ENCODE assay signal across 1 cellular context in genomic region chr2:32356735-32357544, GRCh38.
TF ChIP-seq lines count a peak whose summit lies in the region.

A gene with protein sequence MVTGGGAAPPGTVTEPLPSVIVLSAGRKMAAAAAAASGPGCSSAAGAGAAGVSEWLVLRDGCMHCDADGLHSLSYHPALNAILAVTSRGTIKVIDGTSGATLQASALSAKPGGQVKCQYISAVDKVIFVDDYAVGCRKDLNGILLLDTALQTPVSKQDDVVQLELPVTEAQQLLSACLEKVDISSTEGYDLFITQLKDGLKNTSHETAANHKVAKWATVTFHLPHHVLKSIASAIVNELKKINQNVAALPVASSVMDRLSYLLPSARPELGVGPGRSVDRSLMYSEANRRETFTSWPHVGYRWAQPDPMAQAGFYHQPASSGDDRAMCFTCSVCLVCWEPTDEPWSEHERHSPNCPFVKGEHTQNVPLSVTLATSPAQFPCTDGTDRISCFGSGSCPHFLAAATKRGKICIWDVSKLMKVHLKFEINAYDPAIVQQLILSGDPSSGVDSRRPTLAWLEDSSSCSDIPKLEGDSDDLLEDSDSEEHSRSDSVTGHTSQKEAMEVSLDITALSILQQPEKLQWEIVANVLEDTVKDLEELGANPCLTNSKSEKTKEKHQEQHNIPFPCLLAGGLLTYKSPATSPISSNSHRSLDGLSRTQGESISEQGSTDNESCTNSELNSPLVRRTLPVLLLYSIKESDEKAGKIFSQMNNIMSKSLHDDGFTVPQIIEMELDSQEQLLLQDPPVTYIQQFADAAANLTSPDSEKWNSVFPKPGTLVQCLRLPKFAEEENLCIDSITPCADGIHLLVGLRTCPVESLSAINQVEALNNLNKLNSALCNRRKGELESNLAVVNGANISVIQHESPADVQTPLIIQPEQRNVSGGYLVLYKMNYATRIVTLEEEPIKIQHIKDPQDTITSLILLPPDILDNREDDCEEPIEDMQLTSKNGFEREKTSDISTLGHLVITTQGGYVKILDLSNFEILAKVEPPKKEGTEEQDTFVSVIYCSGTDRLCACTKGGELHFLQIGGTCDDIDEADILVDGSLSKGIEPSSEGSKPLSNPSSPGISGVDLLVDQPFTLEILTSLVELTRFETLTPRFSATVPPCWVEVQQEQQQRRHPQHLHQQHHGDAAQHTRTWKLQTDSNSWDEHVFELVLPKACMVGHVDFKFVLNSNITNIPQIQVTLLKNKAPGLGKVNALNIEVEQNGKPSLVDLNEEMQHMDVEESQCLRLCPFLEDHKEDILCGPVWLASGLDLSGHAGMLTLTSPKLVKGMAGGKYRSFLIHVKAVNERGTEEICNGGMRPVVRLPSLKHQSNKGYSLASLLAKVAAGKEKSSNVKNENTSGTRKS (N-terminal part only) (plus strand): TSS chr2:32357023. CDS start chr2:32357162, 139 bp downstream.

TF ChIP-seq in A549, 52 proteins besides CTCF, POLR2A, EP300 and RAD21 (continued from another document):
- peak; percentile 78 for TF ChIP-seq E2F6 (IDR thresholded peaks at IDR 0.05; ENCODE audit: borderline replicate concordance, low read depth)
- TF ChIP-seq SREBF2 (IDR thresholded peaks at IDR 0.05), result no peak
- TF ChIP-seq REST (IDR thresholded peaks at IDR 0.05), result peak; percentile 59
- TF ChIP-seq FOXS1 (CRISPR knock-in tag; IDR thresholded peaks at IDR 0.05), result no peak
- no peak for TF ChIP-seq ESRRA (IDR thresholded peaks at IDR 0.05; ENCODE audit: borderline replicate concordance, low read length)
- TF ChIP-seq KDM1A (IDR thresholded peaks at IDR 0.05; ENCODE audit: low read depth), result no peak
- TF ChIP-seq BHLHE40 (IDR thresholded peaks at IDR 0.05; ENCODE audit: low read depth, low read length), result no peak
- no peak for TF ChIP-seq ZSCAN20 (CRISPR knock-in tag; IDR thresholded peaks at IDR 0.05)
- no peak for TF ChIP-seq HEYL (CRISPR knock-in tag; IDR thresholded peaks at IDR 0.05)
- TF ChIP-seq MYC (IDR thresholded peaks at IDR 0.05; ENCODE audit: borderline replicate concordance, low read length), result peak; percentile 97
- peak; percentile 27 for TF ChIP-seq MAFK (IDR thresholded peaks at IDR 0.05; ENCODE audit: partially characterized antibody)
- no peak for TF ChIP-seq ATOH8 (CRISPR knock-in tag; IDR thresholded peaks at IDR 0.05; ENCODE audit: low read depth)
- no peak; the same call in 1 of the 2 replicates for TF ChIP-seq TFCP2L1 (CRISPR knock-in tag; IDR thresholded peaks at IDR 0.05)
- TF ChIP-seq BCL3 (IDR thresholded peaks at IDR 0.05), result peak; percentile 99
- TF ChIP-seq GATA3 (IDR thresholded peaks at IDR 0.05; ENCODE audit: borderline replicate concordance), result no peak; the same call in 1 of the 2 replicates
- no peak for TF ChIP-seq RCOR1 (IDR thresholded peaks at IDR 0.05; ENCODE audit: low read depth, low read length)
- TF ChIP-seq, protein P1, sequence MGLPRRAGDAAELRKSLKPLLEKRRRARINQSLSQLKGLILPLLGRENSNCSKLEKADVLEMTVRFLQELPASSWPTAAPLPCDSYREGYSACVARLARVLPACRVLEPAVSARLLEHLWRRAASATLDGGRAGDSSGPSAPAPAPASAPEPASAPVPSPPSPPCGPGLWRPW (IDR thresholded peaks at IDR 0.05), result no peak
- TF ChIP-seq RNF2 (IDR thresholded peaks at IDR 0.05; ENCODE audit: borderline replicate concordance, low read depth), result no peak
TF ChIP-seq in A549: peak in this region for 12.
